17 cellular contexts compared by ENCODE assay signal in the genomic region with DNA sequence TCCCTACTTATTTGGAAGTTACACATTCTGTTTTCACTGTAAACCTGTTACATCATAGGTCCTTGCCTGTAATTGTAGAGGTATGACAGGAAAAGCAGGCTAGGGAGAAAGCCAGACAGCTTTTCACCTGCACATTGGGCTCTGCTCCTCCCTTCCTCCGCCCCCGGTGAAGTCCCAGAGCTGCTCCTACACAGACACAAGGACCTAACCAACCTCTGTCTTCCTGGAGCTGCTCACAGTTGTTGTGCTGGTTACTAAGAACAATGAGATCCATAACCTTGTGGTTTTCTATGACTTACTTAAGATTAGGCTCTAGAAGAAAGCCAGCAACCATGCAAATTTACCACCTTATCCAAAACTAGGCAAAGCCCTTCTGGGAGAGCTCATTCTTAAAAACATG. TPM values are rescaled to one million over a fixed set of nuclear protein-coding genes. Genes with fewer than 3 reads are reported as not detected.
DNase-seq lines count a peak whose midpoint lies in the region; ATAC-seq and TF ChIP-seq lines count a peak whose summit lies in the region.
"Had no signal": no experiment of that assay in that cellular context is flagged by ENCODE, and none has a peak within 500 bp of the region (broad histone marks: within the 10 kb centered on the region; RNA-seq: fewer than 3 reads in every experiment).

No MANE protein-coding gene starts in this region.

- no peak for DNase-seq in activated CD4-positive, alpha-beta T cell treated with anti-CD3 and anti-CD28 coated beads, Interleukin-2, amount 10 ng/mL, durations not matched to agents 24 days and 14 days
- DNase-seq in activated CD4-positive, alpha-beta T cell treated with anti-CD3 and anti-CD28 coated beads for 48 hours: no peak
- DNase-seq in endothelial cell (ENCODE audit: low spot score): no peak
- no peak for DNase-seq in midbrain (lab: John Stamatoyannopoulos, UW)
- no peak for DNase-seq in ureter (ENCODE audit: low spot score)
- DNase-seq: 8988T; CD8-positive, alpha-beta memory T cell; NCI-H1105 treated with DMSO at 0.1 percent for 48 hours; NCI-H187; NCI-H446 treated with DMSO at 0.1 percent for 48 hours; NCI-H774; SHP77 treated with DMSO at 0.1 percent for 48 hours had no signal

- no peaks in the 10 kb centered on the region for H3K27me3 Mint-ChIP-seq in activated CD4-positive, alpha-beta T cell treated with anti-CD3 and anti-CD28 coated beads, Interleukin-2, amount 10 ng/mL, durations not matched to agents 24 days and 14 days
- no peaks in the 10 kb centered on the region for H3K27me3 Mint-ChIP-seq in activated T-helper 17 cell treated with anti-CD3 and anti-CD28 coated beads, Interleukin-2, amount 50 U/mL, for 72 hours
- no peaks in the 10 kb centered on the region for H3K27me3 Mint-ChIP-seq in endothelial cell (ENCODE audit: unreplicated experiment)
- H3K27me3 Mint-ChIP-seq: CD8-positive, alpha-beta memory T cell had no signal

- no peaks in the 10 kb centered on the region for H3K9me3 Mint-ChIP-seq in activated CD4-positive, alpha-beta T cell treated with anti-CD3 and anti-CD28 coated beads, Interleukin-2, amount 10 ng/mL, durations not matched to agents 24 days and 14 days
- no peaks in the 10 kb centered on the region for H3K9me3 Mint-ChIP-seq in activated T-helper 17 cell treated with anti-CD3 and anti-CD28 coated beads, Interleukin-2, amount 50 U/mL, for 72 hours
- no peaks in the 10 kb centered on the region for H3K9me3 Mint-ChIP-seq in endothelial cell (ENCODE audit: unreplicated experiment)
- H3K9me3 Mint-ChIP-seq: CD8-positive, alpha-beta memory T cell had no signal

- peaks cover 4% of the 10 kb centered on the region for H3K4me1 Mint-ChIP-seq in activated CD4-positive, alpha-beta T cell treated with anti-CD3 and anti-CD28 coated beads, Interleukin-2, amount 10 ng/mL, durations not matched to agents 24 days and 14 days
- H3K4me1 Mint-ChIP-seq in activated T-helper 17 cell treated with anti-CD3 and anti-CD28 coated beads, Interleukin-2, amount 50 U/mL, for 72 hours: no peaks in the 10 kb centered on the region
- no peaks in the 10 kb centered on the region for H3K4me1 Mint-ChIP-seq in endothelial cell (ENCODE audit: unreplicated experiment)
- H3K4me1 Mint-ChIP-seq: CD8-positive, alpha-beta memory T cell had no signal

- no peak overlapping the region for H3K4me3 Mint-ChIP-seq in activated CD4-positive, alpha-beta T cell treated with anti-CD3 and anti-CD28 coated beads, Interleukin-2, amount 10 ng/mL, durations not matched to agents 24 days and 14 days
- no peak overlapping the region for H3K4me3 Mint-ChIP-seq in activated T-helper 17 cell treated with anti-CD3 and anti-CD28 coated beads, Interleukin-2, amount 50 U/mL, for 72 hours
- H3K4me3 Mint-ChIP-seq in endothelial cell (ENCODE audit: unreplicated experiment): no peak overlapping the region
- H3K4me3 Mint-ChIP-seq: CD8-positive, alpha-beta memory T cell had no signal

- no peaks in the 10 kb centered on the region for H3K4me1 ChIP-seq in neutrophil (ENCODE audit: control insufficient read depth in 1 of 2, insufficient read depth in 1 of 2, low read depth in 1 of 2, low read length in 1 of 2)
- H3K4me1 ChIP-seq: BLaER1 had no signal

- TF ChIP-seq CTCF in endothelial cell (IDR thresholded peaks at IDR 0.05; ENCODE audit: unreplicated experiment) (no peak), neutrophil (IDR thresholded peaks at IDR 0.05) (no peak)

- H3K36me3 ChIP-seq in neutrophil: peaks cover 72% of the 10 kb centered on the region

- peak overlapping the region; percentile 27 for H3K27ac ChIP-seq in neutrophil
- H3K27ac ChIP-seq: BLaER1, KMS-11 had no signal

- no peak for ATAC-seq in activated T-helper 17 cell treated with anti-CD3 and anti-CD28 coated beads, Interleukin-2, amount 50 U/mL, for 72 hours (replicated peaks)
- no peak for ATAC-seq in GM21390 (IDR thresholded peaks at IDR 0.05; ENCODE audit: unreplicated experiment)

- intact Hi-C loops in activated CD4-positive, alpha-beta T cell treated with anti-CD3 and anti-CD28 coated beads, Interleukin-2, amount 10 ng/mL, durations not matched to agents 24 days and 14 days (cut with micrococcal nuclease): no loop called here

- H3K9me3 ChIP-seq in neutrophil: no peaks in the 10 kb centered on the region
- H3K9me3 ChIP-seq: BLaER1 had no signal

- H3K36me3 Mint-ChIP-seq in activated CD4-positive, alpha-beta T cell treated with anti-CD3 and anti-CD28 coated beads, Interleukin-2, amount 10 ng/mL, durations not matched to agents 24 days and 14 days (ENCODE audit: low read depth): peaks cover 29% of the 10 kb centered on the region
- peaks cover 76% of the 10 kb centered on the region for H3K36me3 Mint-ChIP-seq in activated T-helper 17 cell treated with anti-CD3 and anti-CD28 coated beads, Interleukin-2, amount 50 U/mL, for 72 hours (ENCODE audit: low read depth)
- H3K36me3 Mint-ChIP-seq in endothelial cell (ENCODE audit: low read depth, unreplicated experiment): peaks cover 6% of the 10 kb centered on the region

- H3K27ac Mint-ChIP-seq in activated CD4-positive, alpha-beta T cell treated with anti-CD3 and anti-CD28 coated beads, Interleukin-2, amount 10 ng/mL, durations not matched to agents 24 days and 14 days: peak overlapping the region; percentile 27
- peak overlapping the region; percentile 28 for H3K27ac Mint-ChIP-seq in activated T-helper 17 cell treated with anti-CD3 and anti-CD28 coated beads, Interleukin-2, amount 50 U/mL, for 72 hours
- peak overlapping the region; percentile 9 for H3K27ac Mint-ChIP-seq in endothelial cell (ENCODE audit: unreplicated experiment)

- H3K27me3 ChIP-seq in neutrophil: no peaks in the 10 kb centered on the region

- H3K4me3 ChIP-seq in neutrophil (ENCODE audit: low read depth in 1 of 2, low read length in 1 of 2): no peak overlapping the region
- H3K4me3 ChIP-seq: BLaER1 had no signal

RNA-seq across cellular contexts. Expression of a gene that starts 40.0 kb away (rescaled TPM):
- 15.3 and 16.0 TPM in 2 replicates for total RNA-seq in activated CD4-positive, alpha-beta T cell treated with anti-CD3 and anti-CD28 coated beads, Interleukin-2, amount 10 ng/mL, durations not matched to agents 24 days and 14 days
- total RNA-seq in activated T-helper 17 cell treated with anti-CD3 and anti-CD28 coated beads, Interleukin-2, amount 50 U/mL, for 72 hours: 10 to 100 TPM; 10.9 to 12.2 TPM
- total RNA-seq in endothelial cell (ENCODE audit: unreplicated experiment) (10.0 TPM), ureter (25.2 TPM)

RNA-seq across cellular contexts. Expression of a gene that starts 40.4 kb away (rescaled TPM):
- 18.9 TPM in 2 replicates for total RNA-seq in activated CD4-positive, alpha-beta T cell treated with anti-CD3 and anti-CD28 coated beads, Interleukin-2, amount 10 ng/mL, durations not matched to agents 24 days and 14 days
- 10 to 100 TPM; 12.7 to 17.2 TPM for total RNA-seq in activated T-helper 17 cell treated with anti-CD3 and anti-CD28 coated beads, Interleukin-2, amount 50 U/mL, for 72 hours
- total RNA-seq in endothelial cell (ENCODE audit: unreplicated experiment): 6.0 TPM
- total RNA-seq in ureter: 1.8 TPM
